ENCODE assay signal across 8 cellular contexts in the genomic region with DNA sequence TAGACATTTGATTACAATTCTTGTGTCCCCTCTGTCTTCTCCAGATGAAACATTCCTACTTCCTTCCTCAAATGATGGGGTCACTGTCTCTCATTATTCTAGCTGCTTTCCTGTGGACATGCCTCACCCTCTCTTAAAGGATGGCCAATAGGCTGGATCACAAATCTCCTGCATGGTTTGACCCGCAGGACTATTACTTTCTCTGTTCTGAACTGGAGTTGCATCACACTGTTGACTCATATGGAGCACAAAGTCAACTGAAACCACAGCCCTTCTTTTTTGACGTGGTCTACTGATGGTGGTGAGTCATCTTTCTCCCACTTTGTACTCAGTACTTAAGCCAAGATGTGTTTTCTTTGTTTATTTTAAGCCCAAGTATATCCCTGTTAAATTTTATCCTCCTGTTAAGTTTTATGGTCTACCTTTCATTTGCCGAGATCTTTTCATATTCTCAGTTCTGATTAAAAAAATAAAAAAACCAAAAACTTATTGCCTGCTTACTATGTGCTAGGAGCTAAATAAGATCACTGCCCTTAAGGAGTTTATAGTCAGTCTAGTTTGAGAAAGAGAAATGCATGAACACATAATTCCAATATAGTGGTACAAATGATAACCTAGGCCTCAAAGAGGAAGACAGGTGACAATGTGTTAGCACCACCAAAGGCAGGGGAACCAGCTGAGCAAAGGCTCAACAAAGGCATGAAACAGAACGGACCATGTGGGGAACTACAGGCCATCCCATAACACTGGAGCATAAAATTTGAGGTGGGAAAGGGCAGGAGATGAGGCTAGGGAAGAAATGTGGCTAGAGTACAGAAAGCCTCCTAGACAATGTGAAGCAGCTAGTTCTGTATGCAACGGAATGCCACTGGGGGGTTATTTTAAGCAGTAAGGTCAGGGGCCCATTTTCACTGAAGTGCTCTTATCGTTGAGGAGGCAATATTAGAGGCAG.
DNase-seq lines count a peak whose midpoint lies in the region; ATAC-seq and TF ChIP-seq lines count a peak whose summit lies in the region.

No MANE protein-coding gene starts in this region.

- in situ Hi-C loops in Caki2 (cut with HindIII; ENCODE audit: low pct_unique_long_range_greater_than_20kb, low sequenced_read_pairs), result no loop called here

- intact Hi-C loops in upper lobe of right lung (cut with DNase I) (no loop called here), posterior cingulate gyrus (cut with DNase I) (no loop called here)

- H3K27ac ChIP-seq in mucosa of rectum (ENCODE audit: low read depth in 2 of 2, low read length in 2 of 2) (peak overlapping the region; percentile 59 to 71), upper lobe of right lung (peak overlapping the region; percentile 26)

- DNase-seq in Caki2 (ENCODE audit: low read depth) (peak; percentile 89), SKM-1 (lab: John Stamatoyannopoulos, UW; ENCODE audit: unreplicated experiment) (peak; percentile 89), choroid plexus epithelial cell (ENCODE audit: low read depth) (peak; percentile 99), upper lobe of right lung (no peak), posterior cingulate gyrus (no peak)

- H3K9me3 ChIP-seq in mucosa of rectum (ENCODE audit: control insufficient read depth in 2 of 2, low read length in 2 of 2), result no peaks in the 10 kb centered on the region
- H3K9me3 ChIP-seq in upper lobe of right lung, result no peaks in the 10 kb centered on the region

- peaks cover 8 to 13% of the 10 kb centered on the region in 2 donors for H3K36me3 ChIP-seq in mucosa of rectum (ENCODE audit: control insufficient read depth in 2 of 2, insufficient read depth in 2 of 2, low read length in 2 of 2)
- no peaks in the 10 kb centered on the region for H3K36me3 ChIP-seq in upper lobe of right lung

- ATAC-seq in GM19395 (IDR thresholded peaks at IDR 0.05; ENCODE audit: unreplicated experiment), result peak; percentile 99
- ATAC-seq in HG03432 (IDR thresholded peaks at IDR 0.05; ENCODE audit: unreplicated experiment), result peak; percentile 100
- ATAC-seq in upper lobe of right lung, result peak; percentile 93

- H3K27me3 ChIP-seq in mucosa of rectum (ENCODE audit: control insufficient read depth in 2 of 2, insufficient read depth in 2 of 2, low read length in 2 of 2) (no peaks in the 10 kb centered on the region), upper lobe of right lung (no peaks in the 10 kb centered on the region)

- TF ChIP-seq CTCF in choroid plexus epithelial cell (conservative IDR thresholded peaks at IDR 0.05; ENCODE audit: low read depth, low read length), result no peak
- no peak for TF ChIP-seq CTCF in upper lobe of right lung (IDR thresholded peaks at IDR 0.05)

- H3K9ac ChIP-seq in mucosa of rectum (ENCODE audit: low read depth in 1 of 2, low read length in 2 of 2), result no peak overlapping the region

- H3K4me3 ChIP-seq in choroid plexus epithelial cell (ENCODE audit: low read depth, low read length) (no peak overlapping the region), mucosa of rectum (ENCODE audit: low read length in 2 of 2) (no peak overlapping the region), upper lobe of right lung (no peak overlapping the region)

- H3K4me1 ChIP-seq in mucosa of rectum (ENCODE audit: control insufficient read depth in 2 of 2, insufficient read depth in 2 of 2, low read length in 2 of 2) (peaks cover 2 to 6% of the 10 kb centered on the region in 2 donors), upper lobe of right lung (peaks cover 17% of the 10 kb centered on the region)

Comparison
In these comparisons a context has a peak if more than half of its experiments do, and no peak if none do; other contexts are left out.
1. DNase-seq: peak in Caki2 (single experiment), SKM-1 (single experiment) and choroid plexus epithelial cell (single experiment); none in upper lobe of right lung (single experiment) and posterior cingulate gyrus (0 of 10).
2. Peak in every context shown above with its lines, with median percentiles within 50 percentile points of each other: ATAC-seq.